8 cellular contexts compared by ENCODE assay signal in the genomic region with DNA sequence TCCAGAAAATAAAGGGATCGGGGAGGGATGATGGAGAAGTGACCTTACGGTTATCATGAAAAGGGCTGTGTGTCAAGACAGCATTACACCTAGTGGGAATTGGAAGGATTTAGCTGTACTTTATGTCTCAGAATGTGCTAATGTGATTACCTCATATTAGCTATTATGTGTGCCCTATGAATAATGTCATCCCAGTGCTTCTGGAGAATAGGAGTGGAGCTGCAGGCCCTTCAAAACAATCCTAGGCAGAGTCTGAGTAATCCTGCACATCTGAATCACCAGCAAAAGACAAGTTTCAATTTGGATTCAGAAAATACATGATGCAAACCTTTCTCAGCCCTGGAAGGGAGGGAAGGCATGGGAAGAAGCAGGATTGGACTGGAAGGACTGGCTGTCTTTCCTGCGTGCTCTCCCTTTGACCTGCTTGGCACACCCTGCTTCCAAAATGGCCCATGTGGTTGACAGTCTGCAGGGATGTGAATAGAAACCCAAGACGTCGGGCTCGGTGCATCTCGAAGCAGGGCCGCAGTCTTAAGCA. TPM values are rescaled to one million over a fixed set of nuclear protein-coding genes. Genes with fewer than 3 reads are reported as not detected.
A peak's percentile ranks its signal among the peaks of the same experiment; 100 is the strongest.
DNase-seq lines count a peak whose midpoint lies in the region; ATAC-seq and TF ChIP-seq lines count a peak whose summit lies in the region.

No MANE protein-coding gene starts in this region.

- no peaks in the 10 kb centered on the region for H3K9me3 Mint-ChIP-seq in activated T-helper 17 cell treated with anti-CD3 and anti-CD28 coated beads, Interleukin-2, amount 50 U/mL, for 72 hours

- H3K36me3 Mint-ChIP-seq in activated T-helper 17 cell treated with anti-CD3 and anti-CD28 coated beads, Interleukin-2, amount 50 U/mL, for 72 hours (ENCODE audit: low read depth) = no peaks in the 10 kb centered on the region

- intact Hi-C loops in prostate gland (cut with DNase I) = loop anchor here (5.0 to 10.0 kb wide), 3 partner anchors 189 to 452 kb away; no protein-coding TSS in a partner anchor

- no peak for TF ChIP-seq POLR2A in prostate gland (IDR thresholded peaks at IDR 0.05)

- no peak overlapping the region for H3K4me3 ChIP-seq in prostate gland

- peak; percentile 55 for ATAC-seq in activated T-helper 17 cell treated with anti-CD3 and anti-CD28 coated beads, Interleukin-2, amount 50 U/mL, for 72 hours (replicated peaks)
- no peak for ATAC-seq in HG03196 (IDR thresholded peaks at IDR 0.05; ENCODE audit: unreplicated experiment)

- no peak for TF ChIP-seq CTCF in prostate gland (IDR thresholded peaks at IDR 0.05)

- no peaks in the 10 kb centered on the region for H3K9me3 ChIP-seq in prostate gland

- no peaks in the 10 kb centered on the region for H3K36me3 ChIP-seq in prostate gland

- no peaks in the 10 kb centered on the region for H3K4me1 Mint-ChIP-seq in activated T-helper 17 cell treated with anti-CD3 and anti-CD28 coated beads, Interleukin-2, amount 50 U/mL, for 72 hours

- peak overlapping the region; percentile 99 to 100 for H3K27ac ChIP-seq in prostate gland

- WGBS in prostate gland = 41% methylated on average over 8 of the region's 8 CpGs

- no peak overlapping the region for H3K27ac Mint-ChIP-seq in activated T-helper 17 cell treated with anti-CD3 and anti-CD28 coated beads, Interleukin-2, amount 50 U/mL, for 72 hours

- peaks cover 54% of the 10 kb centered on the region for H3K4me1 ChIP-seq in prostate gland (replicated peaks)

- DNase-seq in C1 segment of cervical spinal cord (lab: John Stamatoyannopoulos, UW) (peak in 9 of 14 donors; percentile 23 to 75 (median 47)), glomerular visceral epithelial cell (ENCODE audit: extremely low spot score) (peak; percentile 56), prostate gland (ENCODE audit: low spot score) (no peak), NCI-H2171 (lab: John Stamatoyannopoulos, UW) (no peak), NCI-H1436 (lab: John Stamatoyannopoulos, UW) (no peak)
- DNase-seq in stimulated activated naive CD4-positive, alpha-beta T cell (lab: John Stamatoyannopoulos, UW) = no peak

- no peaks in the 10 kb centered on the region for H3K27me3 ChIP-seq in prostate gland (replicated peaks; ENCODE audit: insufficient read depth)

- H3K4me3 Mint-ChIP-seq in activated T-helper 17 cell treated with anti-CD3 and anti-CD28 coated beads, Interleukin-2, amount 50 U/mL, for 72 hours = no peak overlapping the region

- peaks cover 8% of the 10 kb centered on the region for H3K27me3 Mint-ChIP-seq in activated T-helper 17 cell treated with anti-CD3 and anti-CD28 coated beads, Interleukin-2, amount 50 U/mL, for 72 hours

RNA-seq across cellular contexts. Expression of gene TARBP1, which starts 54.1 kb away (rescaled TPM):
- 10 to 100 TPM; 20.7 to 22.2 TPM for total RNA-seq in activated T-helper 17 cell treated with anti-CD3 and anti-CD28 coated beads, Interleukin-2, amount 50 U/mL, for 72 hours
- 10 to 100 TPM; 24.8 to 33.0 TPM for total RNA-seq in prostate gland

Comparison
In these comparisons a context has a peak if more than half of its experiments do, and no peak if none do; other contexts are left out.
1. DNase-seq: peak in C1 segment of cervical spinal cord (9 of 14) and glomerular visceral epithelial cell (single experiment); none in prostate gland (single experiment), stimulated activated naive CD4-positive, alpha-beta T cell (0 of 6), NCI-H2171 (single experiment) and NCI-H1436 (single experiment).